8 cellular contexts compared by ENCODE assay signal in the genomic region with DNA sequence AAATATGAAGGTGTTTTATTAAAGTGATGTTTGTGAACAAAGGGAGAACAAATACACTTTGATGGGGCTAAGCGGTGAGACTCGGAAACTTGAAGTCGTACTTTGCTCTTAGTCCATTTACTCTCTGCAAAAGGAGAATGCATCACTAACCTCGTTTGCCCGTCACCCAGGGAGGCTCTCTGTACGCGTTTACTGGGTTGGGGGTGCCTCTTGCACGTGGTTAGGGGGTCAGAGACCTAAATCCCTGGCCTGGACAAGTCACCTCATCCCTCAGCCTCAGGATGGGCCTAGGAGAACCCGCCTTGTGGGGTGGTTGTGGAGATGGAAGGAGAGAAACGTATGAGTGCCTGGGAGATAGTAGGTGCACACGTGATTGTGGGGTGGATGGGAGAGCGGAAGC. TPM values are rescaled to one million over a fixed set of nuclear protein-coding genes. Genes with fewer than 3 reads are reported as not detected.
DNase-seq lines count a peak whose midpoint lies in the region; ATAC-seq, FAIRE-seq and TF ChIP-seq lines count a peak whose summit lies in the region.

No MANE protein-coding gene starts in this region.

- BruUV-seq in A673 (replicated peaks; lab: Mats Ljungman, UMichigan) (no TSS peak), GM12878 (replicated peaks; lab: Mats Ljungman, UMichigan) (no TSS peak)

- peak overlapping the region; percentile 71 for H2AFZ ChIP-seq in GM12878 (ENCODE audit: control insufficient read depth, low read depth, low read length)

- ATAC-seq in GM12878 (no peak), aorta (ENCODE audit: low FRiP score) (no peak), GM19023 (IDR thresholded peaks at IDR 0.05; ENCODE audit: unreplicated experiment) (no peak), HG03439 (IDR thresholded peaks at IDR 0.05; ENCODE audit: unreplicated experiment) (no peak), HG02852 (IDR thresholded peaks at IDR 0.05; ENCODE audit: unreplicated experiment) (no peak)

- TF ChIP-seq EP300 in GM12878 (IDR thresholded peaks at IDR 0.05; ENCODE audit: borderline replicate concordance in 1 of 2, control insufficient read depth in 1 of 2, low read depth in 2 of 2, low read length in 2 of 2) = no peak

- TF ChIP-seq POLR2A in GM12878 (IDR thresholded peaks at IDR 0.05; ENCODE audit: low read depth, low read length) = no peak

- no peaks in the 10 kb centered on the region for H3K27me3 ChIP-seq in A673 (replicated peaks; ENCODE audit: insufficient read depth, low read depth, low read length, poor library complexity)
- peaks cover 11% of the 10 kb centered on the region for H3K27me3 ChIP-seq in HUES48 (ENCODE audit: control insufficient read depth, insufficient read depth, low read length)
- H3K27me3 ChIP-seq in GM12878 (replicated peaks in 1 of 2; ENCODE audit: control insufficient read depth in 2 of 2, insufficient read depth in 2 of 2, low read length in 1 of 2) = no peaks in the 10 kb centered on the region
- H3K27me3 ChIP-seq in muscle layer of duodenum (ENCODE audit: low read depth, low read length) = no peaks in the 10 kb centered on the region
- H3K27me3 ChIP-seq in aorta (ENCODE audit: control insufficient read depth in 1 of 2, insufficient read depth in 2 of 2, low read length in 1 of 2) = no peaks in the 10 kb centered on the region

- H3K4me3 ChIP-seq in A673 (ENCODE audit: low read depth, low read length, poor library complexity, severe bottlenecking) (peak overlapping the region; percentile 11), HUES48 (ENCODE audit: low read depth, low read length) (peak overlapping the region; percentile 38), GM12878 (peak overlapping the region; percentile 28; the same call in 1 of the 2 replicates), muscle layer of duodenum (ENCODE audit: low read depth in 1 of 2, low read length in 2 of 2) (peak overlapping the region; percentile 51 to 75), aorta (ENCODE audit: low read length in 2 of 2) (no peak overlapping the region)

- POLR2A ChIA-PET in A673 (lab: Charles Lee; ENCODE audit: low non-redundant PET) = no interaction called here
- POLR2A ChIA-PET in GM12878 (lab: Charles Lee) = interaction anchor here (0.9 to 1.2 kb wide), 3 partner anchors 12 to 241 kb away, joined by 3 to 4 read pairs (median 4); no protein-coding TSS in a partner anchor

- TF ChIP-seq RAD21 in GM12878 (IDR thresholded peaks at IDR 0.05; ENCODE audit: insufficient read depth, low read depth, low read length) = no peak

- 79% methylated on average over 12 of the region's 12 CpGs for WGBS in GM12878 (ENCODE audit: insufficient coverage, insufficient replicate concordance, low lambda C conversion rate, missing lambda C conversion rate)
- WGBS in aorta, 2 donors = 65 to 66% methylated on average over 12 of the region's 12 CpGs

- no peaks in the 10 kb centered on the region for H3K79me2 ChIP-seq in GM12878 (ENCODE audit: control insufficient read depth, insufficient read depth, low read length)

- no peaks in the 10 kb centered on the region for H4K20me1 ChIP-seq in GM12878 (ENCODE audit: control insufficient read depth, insufficient read depth)

- no peak overlapping the region for H3K9ac ChIP-seq in HUES48 (ENCODE audit: low read depth, low read length)
- no peak overlapping the region for H3K9ac ChIP-seq in GM12878 (ENCODE audit: control insufficient read depth, insufficient read depth, low read length)

- in situ Hi-C loops in GM12878 (cut with MboI) = no loop called here

- CTCF ChIA-PET in A673 (lab: Charles Lee) (interaction anchor here (0.8 to 1.6 kb wide), 3 partner anchors 77 to 215 kb away, joined by 3 to 7 read pairs (median 5); no protein-coding TSS in a partner anchor), GM12878 (lab: Yijun Ruan, JAX) (interaction anchor here (1.1 to 2.1 kb wide), 9 partner anchors 18 to 269 kb away, joined by 3 to 16 read pairs (median 4); no protein-coding TSS in a partner anchor)

- no peak for FAIRE-seq in GM12878 (lab: Jason Lieb, UNC)

- DNase-seq in A673 (ENCODE audit: low spot score) (no peak), GM12878 (ENCODE audit: low read depth, low spot score) (no peak), aorta (no peak)

- H3K36me3 ChIP-seq in A673 (ENCODE audit: insufficient read depth, low read length, poor library complexity, severe bottlenecking) (no peaks in the 10 kb centered on the region), HUES48 (ENCODE audit: control insufficient read depth, insufficient read depth, low read length) (peaks cover 4% of the 10 kb centered on the region; the same call in 1 of the 2 replicates), GM12878 (ENCODE audit: control insufficient read depth in 2 of 2, insufficient read depth in 2 of 2, low read length in 1 of 2) (no peaks in the 10 kb centered on the region), muscle layer of duodenum (ENCODE audit: control insufficient read depth in 1 of 2, insufficient read depth in 2 of 2, low read length in 2 of 2) (peaks cover 0 to 4% of the 10 kb centered on the region in 2 donors), aorta (ENCODE audit: control insufficient read depth in 1 of 2, insufficient read depth in 2 of 2, low read length in 1 of 2) (no peaks in the 10 kb centered on the region)

- no peak for TF ChIP-seq CTCF in A673 (conservative IDR thresholded peaks at IDR 0.05; ENCODE audit: low read depth, low read length)
- TF ChIP-seq CTCF in GM12878 (IDR thresholded peaks at IDR 0.05 in 2 of 3, conservative IDR thresholded peaks at IDR 0.05 in 1 of 3; ENCODE audit: control insufficient read depth in 2 of 3, extremely low read depth in 1 of 3, insufficient read depth in 1 of 3, low read depth in 3 of 3, low read length in 3 of 3) = no peak

- H3K27ac ChIP-seq in A673 (ENCODE audit: low read depth, low read length, poor library complexity, severe bottlenecking) (no peak overlapping the region), HUES48 (ENCODE audit: low read depth, low read length) (no peak overlapping the region), GM12878 (ENCODE audit: control insufficient read depth, insufficient read depth) (no peak overlapping the region), muscle layer of duodenum (ENCODE audit: low read length) (no peak overlapping the region), aorta (ENCODE audit: low read depth in 1 of 2, low read length in 2 of 2) (no peak overlapping the region)

- H3K9me3 ChIP-seq in A673 (ENCODE audit: low read depth, low read length, poor library complexity, severe bottlenecking) = no peaks in the 10 kb centered on the region
- H3K9me3 ChIP-seq in HUES48 (ENCODE audit: control insufficient read depth, insufficient read depth, low read length) = peaks cover 7% of the 10 kb centered on the region
- no peaks in the 10 kb centered on the region for H3K9me3 ChIP-seq in GM12878 (replicated peaks; ENCODE audit: control insufficient read depth, insufficient read depth, low read length)
- no peaks in the 10 kb centered on the region for H3K9me3 ChIP-seq in muscle layer of duodenum (ENCODE audit: control insufficient read depth in 1 of 2, low read length in 2 of 2)
- H3K9me3 ChIP-seq in aorta (ENCODE audit: control insufficient read depth, low read length) = no peaks in the 10 kb centered on the region

- SMC1A ChIA-PET in GM12878 (lab: Charles Lee; ENCODE audit: uncharacterized antibody, unreplicated experiment) = interaction anchor here (1.0 to 2.5 kb wide), 4 partner anchors 16 to 268 kb away, joined by 3 to 11 read pairs (median 5); no protein-coding TSS in a partner anchor

- RAD21 ChIA-PET in GM12878 (lab: Charles Lee; ENCODE audit: unreplicated experiment) = interaction anchor here (1.2 kb wide), 2 partner anchors 199 to 201 kb away, joined by 3 to 5 read pairs; no protein-coding TSS in a partner anchor

- H3K4me1 ChIP-seq in A673 (ENCODE audit: insufficient read depth, low read length, poor library complexity, severe bottlenecking) = peaks cover 6% of the 10 kb centered on the region
- H3K4me1 ChIP-seq in HUES48 (ENCODE audit: control insufficient read depth, insufficient read depth, low read length) = peaks cover 9% of the 10 kb centered on the region
- peaks cover 11% of the 10 kb centered on the region for H3K4me1 ChIP-seq in GM12878 (ENCODE audit: control insufficient read depth, insufficient read depth, low read length)
- peaks cover 15 to 18% of the 10 kb centered on the region in 2 donors for H3K4me1 ChIP-seq in muscle layer of duodenum (ENCODE audit: control insufficient read depth in 1 of 2, insufficient read depth in 2 of 2, low read length in 2 of 2)
- H3K4me1 ChIP-seq in aorta (ENCODE audit: control insufficient read depth in 1 of 2, insufficient read depth in 2 of 2, low read length in 2 of 2) = peaks cover 0 to 6% of the 10 kb centered on the region in 2 donors

- H3K4me2 ChIP-seq in GM12878 (ENCODE audit: control insufficient read depth, insufficient read depth) = peak overlapping the region; percentile 88

- intact Hi-C loops in A673 (cut with micrococcal nuclease; ENCODE audit: unreplicated experiment) (no loop called here), GM12878 (cut with micrococcal nuclease; ENCODE audit: unreplicated experiment) (no loop called here), aorta (cut with DNase I) (loop anchor here in 1 of 2 donors (5.0 kb wide), 1 partner anchor 1474 kb away; no protein-coding TSS in a partner anchor)

RNA-seq across cellular contexts. Expression of gene IFT27, which starts 0.8 kb away (rescaled TPM):
- total RNA-seq in A673 (2021) (24.9 and 30.9 TPM in 2 replicates), GM12878 (2014; rRNA removed) (12.0 and 12.1 TPM in 2 replicates), GM12878 (2014; rRNA removed; fragmentation: Illumina TruSeq; extraction: Trizol) (8.4 and 9.5 TPM in 2 replicates), GM12878 (2021) (18.5 and 18.8 TPM in 2 replicates), aorta (10 to 100 TPM; 16.1 to 27.4 TPM)
- total RNA-seq in GM12878 (2013; cell fraction: nucleolus; rRNA removed) = 4.1 and 6.3 TPM in 2 replicates
- polyA plus RNA-seq in GM12878 (2011; ENCODE audit: low read depth) = 8.2 TPM
- polyA plus RNA-seq in GM12878 (2011; rRNA removed) (1.9 and 2.7 TPM in 2 replicates), GM12878 (2014; fragmentation: Illumina TruSeq; extraction: Trizol) (3.7 and 7.1 TPM in 2 replicates), GM12878 (2014; fragmentation: Nextera tagmentation; extraction: Ambion mirVana) (1 to 10 TPM; 2.7 to 3.0 TPM), GM12878 (2014; rRNA removed) (15.3 and 18.0 TPM in 2 replicates), GM12878 (2016; fragmentation: Nextera tagmentation; extraction: Ambion mirVana) (10 to 100 TPM; 26.2 to 32.5 TPM), aorta (10 to 100 TPM in 1 of 2 donors, 1 to 10 TPM in 1; 9.5 to 23.3 TPM)
- 1.6 and 2.1 TPM in 2 replicates for polyA plus RNA-seq in GM12878 (2011; cell fraction: cytosol; rRNA removed)
- polyA plus RNA-seq in GM12878 (2011; cell fraction: nucleus; rRNA removed) = 5.4 and 8.9 TPM in 2 replicates
- polyA plus RNA-seq in GM12878 (2012) = 11.7 and 12.2 TPM in 2 replicates
- polyA minus RNA-seq in GM12878 (2011; rRNA and poly(A)+ RNA removed) = 0.88 and 1.3 TPM in 2 replicates
- 0.53 and 1.4 TPM in 2 replicates for polyA minus RNA-seq in GM12878 (2011; cell fraction: cytosol; rRNA and poly(A)+ RNA removed)
- polyA minus RNA-seq in GM12878 (2011; cell fraction: nucleus; rRNA and poly(A)+ RNA removed) = 1.5 and 1.6 TPM in 2 replicates

RNA-seq across cellular contexts. Expression of gene PVALB, which starts 40.1 kb away (rescaled TPM):
- not detected in 2 replicates for total RNA-seq in A673 (2021)
- total RNA-seq in GM12878 (2013; cell fraction: nucleolus; rRNA removed) = not detected in 2 replicates
- not detected in 2 replicates for total RNA-seq in GM12878 (2014; rRNA removed)
- not detected in 2 replicates for total RNA-seq in GM12878 (2014; rRNA removed; fragmentation: Illumina TruSeq; extraction: Trizol)
- not detected in 2 replicates for total RNA-seq in GM12878 (2021)
- not detected for polyA plus RNA-seq in GM12878 (2011; ENCODE audit: low read depth)
- not detected in 2 replicates for polyA plus RNA-seq in GM12878 (2011; rRNA removed)
- not detected in 2 replicates for polyA plus RNA-seq in GM12878 (2011; cell fraction: cytosol; rRNA removed)
- not detected in 2 replicates for polyA plus RNA-seq in GM12878 (2011; cell fraction: nucleus; rRNA removed)
- not detected in 2 replicates for polyA plus RNA-seq in GM12878 (2012)
- polyA plus RNA-seq in GM12878 (2014; fragmentation: Illumina TruSeq; extraction: Trizol) = not detected in 2 replicates
- not detected for polyA plus RNA-seq in GM12878 (2014; fragmentation: Nextera tagmentation; extraction: Ambion mirVana)
- polyA plus RNA-seq in GM12878 (2014; rRNA removed) = not detected in 2 replicates
- not detected for polyA plus RNA-seq in GM12878 (2016; fragmentation: Nextera tagmentation; extraction: Ambion mirVana)
- not detected in 2 replicates for polyA minus RNA-seq in GM12878 (2011; rRNA and poly(A)+ RNA removed)
- polyA minus RNA-seq in GM12878 (2011; cell fraction: cytosol; rRNA and poly(A)+ RNA removed) = not detected in 2 replicates
- polyA minus RNA-seq in GM12878 (2011; cell fraction: nucleus; rRNA and poly(A)+ RNA removed) = not detected in 2 replicates
- not detected for total RNA-seq in aorta
- polyA plus RNA-seq in aorta = not detected

Comparison
In these comparisons a context has a peak if more than half of its experiments do, and no peak if none do; other contexts are left out.
1. H3K4me3 ChIP-seq: peak in A673 (single experiment), HUES48 (single experiment), GM12878 (single experiment) and muscle layer of duodenum (2 of 2); none in aorta (0 of 2).